ENCODE assay signal across 19 cellular contexts in the genomic region with DNA sequence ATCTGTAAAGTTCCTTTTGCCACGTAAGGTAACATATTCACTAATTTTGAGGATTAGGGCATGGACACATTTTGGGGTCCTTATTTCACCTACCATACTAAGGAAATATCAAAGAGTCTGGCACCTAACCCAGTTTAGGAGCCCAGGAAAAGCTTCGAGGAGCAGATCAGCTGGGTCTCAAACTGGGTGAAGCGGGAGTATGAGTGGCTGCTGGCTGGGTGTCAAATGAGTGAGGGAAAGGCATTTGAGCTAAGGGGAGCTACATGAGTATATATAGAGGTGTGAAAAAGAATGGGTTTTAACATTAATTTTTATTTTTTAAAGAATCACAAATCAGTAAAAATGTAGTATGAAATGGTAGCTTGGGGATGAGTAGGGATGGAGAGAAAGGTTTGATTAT.
"Had no signal": no experiment of that assay in that cellular context is flagged by ENCODE, and none has a peak within 500 bp of the region (broad histone marks: within the 10 kb centered on the region; RNA-seq: fewer than 3 reads in every experiment).

No MANE protein-coding gene starts in this region.

- H3K79me2 ChIP-seq: parathyroid adenoma had no signal

- H3K27me3 ChIP-seq: adrenal gland, esophagus muscularis mucosa, gastroesophageal sphincter, spleen had no signal

- H3K4me1 Mint-ChIP-seq: memory B cell had no signal

- DNase-seq: activated CD4-positive, alpha-beta T cell treated with anti-CD3 and anti-CD28 coated beads, Interleukin-2, amount 50 U/mL, for 4 hours; activated CD4-positive, CD25-positive, alpha-beta regulatory T cell treated with anti-CD3 and anti-CD28 coated beads, Interleukin-2, amount 50 U/mL, for 72 hours; activated gamma-delta T cell; adrenal gland; dermis blood vessel endothelial cell; effector memory CD4-positive, alpha-beta T cell; immature natural killer cell; kidney glomerular epithelial cell; naive thymus-derived CD8-positive, alpha-beta T cell; spleen; stimulated activated naive B cell treated with anti-CD40 and anti-IgM and Interleukin-4, amounts not matched to agents 10 μg/mL and 1 μg/mL and 100 μg/mL, for 72 hours had no signal

- H2AFZ ChIP-seq: parathyroid adenoma had no signal

- H3K27ac ChIP-seq: adrenal gland, esophagus muscularis mucosa, gastroesophageal sphincter, parathyroid adenoma, spleen, thoracic aorta had no signal

- H3K27me3 Mint-ChIP-seq: memory B cell; naive thymus-derived CD8-positive, alpha-beta T cell; stimulated activated naive B cell treated with anti-CD40 and anti-IgM and Interleukin-4, amounts not matched to agents 10 μg/mL and 1 μg/mL and 100 μg/mL, for 72 hours had no signal

- ATAC-seq: activated naive CD4-positive, alpha-beta T cell treated with anti-CD3 and anti-CD28 coated beads, Interleukin-2, amount 50 U/mL, for 72 hours; gastroesophageal sphincter; naive thymus-derived CD8-positive, alpha-beta T cell; sciatic nerve; stimulated activated naive B cell treated with anti-CD40 and anti-IgM and Interleukin-4, amounts not matched to agents 10 μg/mL and 1 μg/mL and 100 μg/mL, for 72 hours had no signal

- H3K9me3 ChIP-seq: adrenal gland, esophagus muscularis mucosa, gastroesophageal sphincter, thoracic aorta had no signal

- H3K36me3 ChIP-seq: adrenal gland, esophagus muscularis mucosa, gastroesophageal sphincter, thoracic aorta had no signal

- H3K9ac ChIP-seq: parathyroid adenoma had no signal

- H3K4me3 Mint-ChIP-seq: immature natural killer cell; memory B cell; naive thymus-derived CD8-positive, alpha-beta T cell; stimulated activated naive B cell treated with anti-CD40 and anti-IgM and Interleukin-4, amounts not matched to agents 10 μg/mL and 1 μg/mL and 100 μg/mL, for 72 hours; T-helper 1 cell treated with Interleukin-12 subunit alpha and Interleukin-12 subunit beta and Interleukin-4 antibody, amounts not matched to agents 30 μg/mL and 1 μg/mL, for 36 hours had no signal

- H3K27ac Mint-ChIP-seq: activated naive CD4-positive, alpha-beta T cell treated with anti-CD3 and anti-CD28 coated beads, Interleukin-2, amount 50 U/mL, for 72 hours; memory B cell; stimulated activated naive B cell treated with anti-CD40 and anti-IgM and Interleukin-4, amounts not matched to agents 10 μg/mL and 1 μg/mL and 100 μg/mL, for 72 hours; T-helper 1 cell treated with Interleukin-12 subunit alpha and Interleukin-12 subunit beta and Interleukin-4 antibody, amounts not matched to agents 30 μg/mL and 1 μg/mL, for 36 hours had no signal

- H3K4me3 ChIP-seq: adrenal gland, esophagus muscularis mucosa, gastroesophageal sphincter, spleen, thoracic aorta had no signal

- H3K4me1 ChIP-seq: adrenal gland, esophagus muscularis mucosa, gastroesophageal sphincter, spleen had no signal
